Comparison of ENCODE assay signal across 8 cellular contexts in the genomic region with DNA sequence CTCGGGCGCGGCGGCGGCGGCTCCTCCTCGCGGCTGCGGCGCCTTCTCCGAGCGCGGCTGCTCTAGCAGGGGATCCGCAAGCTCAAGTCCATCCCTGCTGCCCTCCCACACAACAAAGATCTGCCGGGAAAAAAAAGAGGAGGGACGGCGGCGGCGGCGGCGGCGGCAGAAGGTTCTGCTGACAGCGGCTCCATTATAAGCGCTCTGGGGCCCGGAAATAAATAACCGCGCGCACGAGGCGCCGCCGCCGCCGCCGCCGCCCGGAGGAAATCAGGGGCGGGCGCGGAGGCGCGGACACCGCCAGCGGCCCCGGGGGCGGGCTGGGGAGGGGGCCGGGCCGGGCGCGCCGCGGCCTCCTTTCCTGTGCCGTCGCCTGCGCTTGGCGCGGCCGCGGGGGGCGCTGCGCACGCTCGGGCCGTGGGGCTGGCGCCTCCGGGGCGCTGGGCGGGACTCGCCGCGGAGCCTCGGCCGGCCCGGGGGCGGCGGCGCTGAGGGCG. TPM values are rescaled to one million over a fixed set of nuclear protein-coding genes. Genes with fewer than 3 reads are reported as not detected.
DNase-seq lines count a peak whose midpoint lies in the region; ATAC-seq and TF ChIP-seq lines count a peak whose summit lies in the region.

TSS of gene ANKH (minus strand) at position 206 of the 497 bp plus-strand sequence. CDS start 331 bp downstream, outside the sequence.

- peaks cover 26% of the 10 kb centered on the region for H3K4me1 Mint-ChIP-seq in activated CD4-positive, alpha-beta T cell treated with anti-CD3 and anti-CD28 coated beads, Interleukin-2, amount 10 ng/mL, durations not matched to agents 24 days and 14 days

- no peaks in the 10 kb centered on the region for H3K36me3 ChIP-seq in left lung

- intact Hi-C loops in activated CD4-positive, alpha-beta T cell treated with anti-CD3 and anti-CD28 coated beads, Interleukin-2, amount 10 ng/mL, durations not matched to agents 24 days and 14 days (cut with micrococcal nuclease), result loop anchor here (2.0 to 10.0 kb wide), 7 partner anchors 121 to 727 kb away; partner anchors contain the start of genes OTULINL and TRIO
- intact Hi-C loops in left lung (cut with DNase I), result no loop called here

- peak within 1 kb of the TSS; percentile 88 for H3K4me3 Mint-ChIP-seq in activated CD4-positive, alpha-beta T cell treated with anti-CD3 and anti-CD28 coated beads, Interleukin-2, amount 10 ng/mL, durations not matched to agents 24 days and 14 days

- TF ChIP-seq CTCF in AG09319 (IDR thresholded peaks at IDR 0.05; ENCODE audit: low read depth, low read length) (peak; percentile 13), left lung (IDR thresholded peaks at IDR 0.05) (no peak)

- H3K27ac Mint-ChIP-seq in activated CD4-positive, alpha-beta T cell treated with anti-CD3 and anti-CD28 coated beads, Interleukin-2, amount 10 ng/mL, durations not matched to agents 24 days and 14 days, result peak within 1 kb of the TSS; percentile 91

- ATAC-seq in GM18873 (IDR thresholded peaks at IDR 0.05; ENCODE audit: low FRiP score, unreplicated experiment) (peak; percentile 57), HG03135 (IDR thresholded peaks at IDR 0.05; ENCODE audit: unreplicated experiment) (peak; percentile 93), left lung (peak; percentile 94)

- peak; percentile 39 for DNase-seq in AG09319 (ENCODE audit: extremely low read depth, low read depth)
- peak; percentile 92 for DNase-seq in NCI-H2227 treated with DMSO at 0.1 percent for 48 hours (lab: John Stamatoyannopoulos, UW)
- peak; percentile 95 for DNase-seq in activated CD4-positive, alpha-beta T cell treated with anti-CD3 and anti-CD28 coated beads, Interleukin-2, amount 10 ng/mL, durations not matched to agents 24 days and 14 days
- peak; percentile 61 for DNase-seq in dedifferentiated amniotic fluid mesenchymal stem cell (ENCODE audit: extremely low spot score)
- DNase-seq in left lung, result peak; percentile 79 to 91
- DNase-seq in stimulated activated CD4-positive, alpha-beta T cell treated with anti-CD3 and anti-CD28 coated beads, Interleukin-2, amount 100 ng/mL, for 48 hours, result peak; percentile 70 to 77

- H3K27me3 ChIP-seq in left lung, result peaks cover 3 to 49% of the 10 kb centered on the region in 2 donors

- peaks cover 20% of the 10 kb centered on the region for H3K27me3 Mint-ChIP-seq in activated CD4-positive, alpha-beta T cell treated with anti-CD3 and anti-CD28 coated beads, Interleukin-2, amount 10 ng/mL, durations not matched to agents 24 days and 14 days

- H3K4me3 ChIP-seq in left lung, result peak within 1 kb of the TSS; percentile 67 to 69

- no peaks in the 10 kb centered on the region for H3K9me3 ChIP-seq in left lung

- no peaks in the 10 kb centered on the region for H3K9me3 Mint-ChIP-seq in activated CD4-positive, alpha-beta T cell treated with anti-CD3 and anti-CD28 coated beads, Interleukin-2, amount 10 ng/mL, durations not matched to agents 24 days and 14 days

- peaks cover 1% of the 10 kb centered on the region for H3K36me3 Mint-ChIP-seq in activated CD4-positive, alpha-beta T cell treated with anti-CD3 and anti-CD28 coated beads, Interleukin-2, amount 10 ng/mL, durations not matched to agents 24 days and 14 days (ENCODE audit: low read depth)

- peaks cover 0 to 17% of the 10 kb centered on the region in 2 donors for H3K4me1 ChIP-seq in left lung

- H3K27ac ChIP-seq in left lung, result peak within 1 kb of the TSS; percentile 81 to 87

RNA-seq across cellular contexts. Expression of gene ANKH, which starts in this region (rescaled TPM):
- 41.6 and 46.7 TPM in 2 replicates for total RNA-seq in activated CD4-positive, alpha-beta T cell treated with anti-CD3 and anti-CD28 coated beads, Interleukin-2, amount 10 ng/mL, durations not matched to agents 24 days and 14 days
- total RNA-seq in left lung, result 10 to 100 TPM; 45.3 to 57.5 TPM

Comparison
In these comparisons a context has a peak if more than half of its experiments do, and no peak if none do; other contexts are left out.
1. Peak in every context shown above with its lines: DNase-seq, ATAC-seq, H3K4me3 ChIP-seq and H3K27ac ChIP-seq.
2. DNase-seq: peak in every context shown above with its lines; median percentile 95 in activated CD4-positive, alpha-beta T cell treated with anti-CD3 and anti-CD28 coated beads, Interleukin-2, amount 10 ng/mL, durations not matched to agents 24 days and 14 days; 92 in NCI-H2227 treated with DMSO at 0.1 percent for 48 hours; 85 in left lung; 74 in stimulated activated CD4-positive, alpha-beta T cell treated with anti-CD3 and anti-CD28 coated beads, Interleukin-2, amount 100 ng/mL, for 48 hours; 61 in dedifferentiated amniotic fluid mesenchymal stem cell; 39 in AG09319.